Comparison of ENCODE assay signal across 12 cellular contexts in genomic region chr7:137873524-137873923, GRCh38. TPM values are rescaled to one million over a fixed set of nuclear protein-coding genes. Genes with fewer than 3 reads are reported as not detected.
DNase-seq lines count a peak whose midpoint lies in the region; ATAC-seq and TF ChIP-seq lines count a peak whose summit lies in the region.
"Had no signal": no experiment of that assay in that cellular context is flagged by ENCODE, and none has a peak within 500 bp of the region (broad histone marks: within the 10 kb centered on the region; RNA-seq: fewer than 3 reads in every experiment).

No MANE protein-coding gene starts in this region.

- H3K4me1 ChIP-seq in left ventricle myocardium inferior (peaks cover 67% of the 10 kb centered on the region), suprapubic skin (no peaks in the 10 kb centered on the region), trophoblast cell (ENCODE audit: control insufficient read depth in 1 of 2, insufficient read depth in 2 of 2, low read length in 2 of 2) (no peaks in the 10 kb centered on the region)

- no peak for TF ChIP-seq EP300 in suprapubic skin (IDR thresholded peaks at IDR 0.05)

- H3K79me1 ChIP-seq in trophoblast cell (ENCODE audit: low read length) = no peaks in the 10 kb centered on the region

- no peak overlapping the region for H2AFZ ChIP-seq in trophoblast cell (ENCODE audit: insufficient read depth, low read length, poor library complexity)

- TF ChIP-seq POLR2A in suprapubic skin (IDR thresholded peaks at IDR 0.05) = no peak

- no peak for TF ChIP-seq CTCF in left ventricle myocardium inferior (IDR thresholded peaks at IDR 0.05; ENCODE audit: borderline replicate concordance)
- no peak for TF ChIP-seq CTCF in suprapubic skin (IDR thresholded peaks at IDR 0.05)

- H3K9ac ChIP-seq in trophoblast cell (ENCODE audit: low read length) = no peak overlapping the region

- no peak overlapping the region for H2BK120ac ChIP-seq in trophoblast cell (ENCODE audit: insufficient read depth, low read length, poor library complexity)

- no peak overlapping the region for H3K4ac ChIP-seq in trophoblast cell (ENCODE audit: low read depth, low read length)

- H4K12ac ChIP-seq in trophoblast cell (ENCODE audit: low read depth, low read length) = no peak overlapping the region

- H2AK5ac ChIP-seq in trophoblast cell (ENCODE audit: low read length) = no peak overlapping the region

- intact Hi-C loops in left ventricle myocardium inferior (cut with micrococcal nuclease) = no loop called here
- intact Hi-C loops in left cardiac atrium (cut with DNase I) = no loop called here

- H3K4me3 ChIP-seq in left ventricle myocardium inferior (no peak overlapping the region), suprapubic skin (no peak overlapping the region), trophoblast cell (ENCODE audit: low read depth, low read length) (no peak overlapping the region)

- H3K27me3 ChIP-seq in left ventricle myocardium inferior (ENCODE audit: low read depth) = no peaks in the 10 kb centered on the region
- H3K27me3 ChIP-seq in suprapubic skin = no peaks in the 10 kb centered on the region
- no peaks in the 10 kb centered on the region for H3K27me3 ChIP-seq in trophoblast cell (ENCODE audit: insufficient read depth, low read length)

- H3K27ac ChIP-seq in left ventricle myocardium inferior (replicated peaks) = peak overlapping the region; percentile 67
- H3K27ac ChIP-seq in suprapubic skin = peak overlapping the region; percentile 46
- no peak overlapping the region for H3K27ac ChIP-seq in trophoblast cell (ENCODE audit: low read depth, low read length)

- H2BK5ac ChIP-seq in trophoblast cell (ENCODE audit: low read depth, low read length, poor library complexity) = no peak overlapping the region

- H3K9me3 ChIP-seq in left ventricle myocardium inferior (replicated peaks) (peaks cover 5% of the 10 kb centered on the region), suprapubic skin (no peaks in the 10 kb centered on the region), trophoblast cell (ENCODE audit: insufficient read depth, low read depth, low read length) (no peaks in the 10 kb centered on the region)

- H3K36me3 ChIP-seq in left ventricle myocardium inferior = peaks cover 13% of the 10 kb centered on the region
- H3K36me3 ChIP-seq in suprapubic skin = peaks cover 25% of the 10 kb centered on the region
- H3K36me3 ChIP-seq in trophoblast cell (ENCODE audit: control insufficient read depth in 1 of 2, insufficient read depth in 2 of 2, low read length in 2 of 2) = peaks cover 20 to 45% of the 10 kb centered on the region in 2 experiments

- no peak overlapping the region for H4K8ac ChIP-seq in trophoblast cell (ENCODE audit: low read depth, low read length)

- no peak overlapping the region for H4K91ac ChIP-seq in trophoblast cell (ENCODE audit: low read depth, low read length)

- no peak overlapping the region for H3K18ac ChIP-seq in trophoblast cell (ENCODE audit: low read length)

- H2BK12ac ChIP-seq in trophoblast cell (ENCODE audit: low read length) = no peak overlapping the region

- H3K23ac ChIP-seq in trophoblast cell (ENCODE audit: low read length) = no peak overlapping the region

- DNase-seq in left ventricle myocardium inferior (no peak), left cardiac atrium (no peak), fibroblast of gingiva (ENCODE audit: low read depth) (peak; percentile 47), suprapubic skin (ENCODE audit: low spot score in 2 of 2) (no peak), nucleus accumbens (lab: John Stamatoyannopoulos, UW) (no peak), trophoblast cell (no peak), GF-D8 (lab: John Stamatoyannopoulos, UW) (no peak)
- DNase-seq: activated CD8-positive, alpha-beta memory T cell treated with anti-CD3 and anti-CD28 coated beads, Interleukin-2, amount 10 ng/mL, durations not matched to agents 7 days and 5 days; CD8-positive, alpha-beta T cell; effector CD8-positive, alpha-beta T cell; NCI-H2029 treated with DMSO at 0.1 percent for 48 hours had no signal

- H3K79me2 ChIP-seq in trophoblast cell (ENCODE audit: control insufficient read depth, insufficient read depth, low read length, poor library complexity) = no peaks in the 10 kb centered on the region

- H3K14ac ChIP-seq in trophoblast cell (ENCODE audit: low read length) = no peak overlapping the region

- WGBS in suprapubic skin = 65% methylated on average over 3 of the region's 3 CpGs
- 100% methylated on average over 1 of the region's 3 CpGs for WGBS in trophoblast cell (ENCODE audit: extremely low coverage, insufficient coverage, insufficient read length)

- H3K4me2 ChIP-seq in trophoblast cell (ENCODE audit: low read length) = no peak overlapping the region

- ATAC-seq in left cardiac atrium = no peak
- 0 out of 3 replicates have a peak, but pooled peaks have one; percentile 2 for ATAC-seq in SK-N-SH treated with all-trans-retinoic acid at 6 μM for 48 hours
- ATAC-seq: activated CD8-positive, alpha-beta memory T cell treated with anti-CD3 and anti-CD28 coated beads, Interleukin-2, amount 10 ng/mL, durations not matched to agents 7 days and 5 days; CD8-positive, alpha-beta T cell had no signal

TF ChIP-seq in SK-N-SH treated with all-trans-retinoic acid at 6 μM for 48 hours, 23 proteins besides CTCF, POLR2A, EP300 and RAD21 (continues in another document):
- TF ChIP-seq ISL1 (CRISPR knock-in tag; IDR thresholded peaks at IDR 0.05) (no peak), ZNF70 (CRISPR knock-in tag; IDR thresholded peaks at IDR 0.05) (no peak), ZFP3 (CRISPR knock-in tag; IDR thresholded peaks at IDR 0.05) (no peak), ARNTL (CRISPR knock-in tag; IDR thresholded peaks at IDR 0.05; ENCODE audit: borderline replicate concordance, low read depth) (no peak), POU6F1 (CRISPR knock-in tag; IDR thresholded peaks at IDR 0.05; ENCODE audit: borderline replicate concordance, low read depth) (no peak), PPARA (CRISPR knock-in tag; IDR thresholded peaks at IDR 0.05; ENCODE audit: borderline replicate concordance) (no peak), GLIS3 (CRISPR knock-in tag; IDR thresholded peaks at IDR 0.05) (no peak), CSRNP3 (CRISPR knock-in tag; IDR thresholded peaks at IDR 0.05) (no peak), ZC3H10 (CRISPR knock-in tag; IDR thresholded peaks at IDR 0.05) (no peak), CSDC2 (CRISPR knock-in tag; IDR thresholded peaks at IDR 0.05) (no peak), ZNF565 (CRISPR knock-in tag; conservative IDR thresholded peaks at IDR 0.05; ENCODE audit: low read depth) (no peak), RARB (CRISPR knock-in tag; IDR thresholded peaks at IDR 0.05) (no peak), TOX (CRISPR knock-in tag; IDR thresholded peaks at IDR 0.05; ENCODE audit: borderline replicate concordance) (no peak), SNAI2 (CRISPR knock-in tag; IDR thresholded peaks at IDR 0.05) (no peak), CREB5 (CRISPR knock-in tag; IDR thresholded peaks at IDR 0.05; ENCODE audit: low read depth) (no peak), ESRRG (CRISPR knock-in tag; IDR thresholded peaks at IDR 0.05) (no peak), TCF4 (CRISPR knock-in tag; IDR thresholded peaks at IDR 0.05; ENCODE audit: borderline replicate concordance) (no peak)

RNA-seq across cellular contexts. Expression of gene DGKI, which starts 26.8 kb away (rescaled TPM):
- 1.3 TPM for total RNA-seq in left ventricle myocardium inferior
- total RNA-seq in left cardiac atrium = 10 to 100 TPM in 1 of 2 donors, 1 to 10 TPM in 1; 7.2 to 19.1 TPM
- 1 to 10 TPM in 3 of 4 donors, under 1 TPM in 1; 0.42 to 6.2 (median 2.0) TPM for total RNA-seq in suprapubic skin
- polyA plus RNA-seq in trophoblast cell (2013) = 0.99 and 1.2 TPM in 2 replicates
- total RNA-seq: CD8-positive, alpha-beta T cell had no signal
